9 cellular contexts compared by ENCODE assay signal in genomic region chr22:35883028-35883620, GRCh38.
A peak's percentile ranks its signal among the peaks of the same experiment; 100 is the strongest.
DNase-seq lines count a peak whose midpoint lies in the region; ATAC-seq, FAIRE-seq and TF ChIP-seq lines count a peak whose summit lies in the region.
"Had no signal": no experiment of that assay in that cellular context is flagged by ENCODE, and none has a peak within 500 bp of the region (broad histone marks: within the 10 kb centered on the region; RNA-seq: fewer than 3 reads in every experiment).

No MANE protein-coding gene starts in this region.

- no peak overlapping the region for H3K9ac ChIP-seq in HepG2 (ENCODE audit: insufficient read depth, low read depth, low read length)

- CTCF ChIA-PET in MCF 10A (lab: Yijun Ruan, JAX) (no interaction called here), HepG2 (lab: Yijun Ruan, JAX; ENCODE audit: low intra/inter-chr PET ratio, low total read pairs) (no interaction called here)

- DNase-seq in Right ventricle myocardium inferior (ENCODE audit: missing footprints) (no peak), cardiac septum (ENCODE audit: low spot score) (no peak), MCF 10A (ENCODE audit: unreplicated experiment) (peak; percentile 58), HepG2 (ENCODE audit: low spot score) (no peak), NCI-H2081 treated with DMSO at 0.1 percent for 48 hours (lab: John Stamatoyannopoulos, UW) (no peak), NCI-H446 treated with DMSO at 0.1 percent for 48 hours (lab: John Stamatoyannopoulos, UW) (no peak)
- DNase-seq in stimulated activated effector memory CD8-positive, alpha-beta T cell treated with anti-CD3 and anti-CD28 coated beads, Interleukin-12 subunit alpha, Interleukin-12 subunit beta, amount 100 ng/mL, for 72 hours (ENCODE audit: low spot score in 2 of 2), result no peak
- DNase-seq: activated CD4-positive, alpha-beta T cell treated with anti-CD3 and anti-CD28 coated beads, Interleukin-2, amount 50 U/mL, for 1 hour had no signal

- peaks cover 34% of the 10 kb centered on the region for H3K4me1 Mint-ChIP-seq in MCF 10A (ENCODE audit: insufficient read depth, unreplicated experiment)
- peaks cover 14% of the 10 kb centered on the region for H3K4me1 Mint-ChIP-seq in stimulated activated effector memory CD8-positive, alpha-beta T cell treated with anti-CD3 and anti-CD28 coated beads, Interleukin-12 subunit alpha, Interleukin-12 subunit beta, amount 100 ng/mL, for 72 hours

- TF ChIP-seq RAD21 in HepG2 (CRISPR knock-in tag; IDR thresholded peaks at IDR 0.05), result no peak

- H3K9me3 ChIP-seq in HepG2 (ENCODE audit: low read length), result no peaks in the 10 kb centered on the region

- no peaks in the 10 kb centered on the region for H3K36me3 Mint-ChIP-seq in MCF 10A (ENCODE audit: insufficient read depth, unreplicated experiment)
- H3K36me3 Mint-ChIP-seq in stimulated activated effector memory CD8-positive, alpha-beta T cell treated with anti-CD3 and anti-CD28 coated beads, Interleukin-12 subunit alpha, Interleukin-12 subunit beta, amount 100 ng/mL, for 72 hours, result no peaks in the 10 kb centered on the region

- no peak overlapping the region for H3K4me3 Mint-ChIP-seq in MCF 10A (ENCODE audit: unreplicated experiment)
- no peak overlapping the region for H3K4me3 Mint-ChIP-seq in stimulated activated effector memory CD8-positive, alpha-beta T cell treated with anti-CD3 and anti-CD28 coated beads, Interleukin-12 subunit alpha, Interleukin-12 subunit beta, amount 100 ng/mL, for 72 hours

- FAIRE-seq in HepG2 (lab: Jason Lieb, UNC), result no peak

- no peaks in the 10 kb centered on the region for H3K4me1 ChIP-seq in HepG2 (ENCODE audit: insufficient read depth, low read length)

- TF ChIP-seq POLR2A in HepG2 (IDR thresholded peaks at IDR 0.05; ENCODE audit: insufficient read depth in 1 of 2, low read depth in 2 of 2, low read length in 2 of 2), result no peak

- H3K4me2 ChIP-seq in HepG2 (ENCODE audit: low read depth, low read length), result no peak overlapping the region

- in situ Hi-C loops in HepG2 (cut with HindIII; ENCODE audit: extremely low pct_ligation_motif_present, low pct_unique_long_range_greater_than_20kb), result no loop called here

- H3K79me2 ChIP-seq in HepG2 (ENCODE audit: insufficient read depth, low read length), result peaks cover 2% of the 10 kb centered on the region

- 94% methylated on average over 5 of the region's 5 CpGs for WGBS in HepG2 (ENCODE audit: low lambda C conversion rate)

- peak overlapping the region; percentile 38 for H3K27ac Mint-ChIP-seq in MCF 10A (ENCODE audit: low read depth, unreplicated experiment)
- no peak overlapping the region for H3K27ac Mint-ChIP-seq in stimulated activated effector memory CD8-positive, alpha-beta T cell treated with anti-CD3 and anti-CD28 coated beads, Interleukin-12 subunit alpha, Interleukin-12 subunit beta, amount 100 ng/mL, for 72 hours

- no peak for TF ChIP-seq EP300 in HepG2 (IDR thresholded peaks at IDR 0.05; ENCODE audit: low read depth in 2 of 2, low read length in 2 of 2)
- no peak for TF ChIP-seq EP300 in HepG2 (CRISPR knock-in tag; IDR thresholded peaks at IDR 0.05; ENCODE audit: borderline replicate concordance)

- BruUV-seq in MCF 10A (replicated peaks; lab: Mats Ljungman, UMichigan) (no TSS peak), HepG2 (replicated peaks; lab: Mats Ljungman, UMichigan) (no TSS peak)

- TF ChIP-seq CTCF in MCF 10A (IDR thresholded peaks at IDR 0.05; ENCODE audit: unreplicated experiment) (no peak), HepG2 (CRISPR knock-in tag; IDR thresholded peaks at IDR 0.05) (no peak)

- intact Hi-C loops in Right ventricle myocardium inferior (cut with DNase I) (no loop called here), cardiac septum (cut with DNase I) (no loop called here), MCF 10A (cut with micrococcal nuclease) (loop anchor here (1.0 kb wide), 1 partner anchor 27 kb away; no protein-coding TSS in a partner anchor), HepG2 (cut with micrococcal nuclease; ENCODE audit: unreplicated experiment) (no loop called here)

- no peaks in the 10 kb centered on the region for H3K36me3 ChIP-seq in HepG2 (replicated peaks in 1 of 2; ENCODE audit: control insufficient read depth in 1 of 2, insufficient read depth in 2 of 2, low read length in 2 of 2)

- no peaks in the 10 kb centered on the region for H3K9me3 Mint-ChIP-seq in MCF 10A (ENCODE audit: unreplicated experiment)
- H3K9me3 Mint-ChIP-seq in stimulated activated effector memory CD8-positive, alpha-beta T cell treated with anti-CD3 and anti-CD28 coated beads, Interleukin-12 subunit alpha, Interleukin-12 subunit beta, amount 100 ng/mL, for 72 hours, result no peaks in the 10 kb centered on the region

- no peaks in the 10 kb centered on the region for H4K20me1 ChIP-seq in HepG2 (ENCODE audit: insufficient read depth, low read length)

- ATAC-seq in Right ventricle myocardium inferior (peak; percentile 58), HepG2 (no peak), GM21825 (IDR thresholded peaks at IDR 0.05; ENCODE audit: unreplicated experiment) (no peak)
- ATAC-seq in stimulated activated effector memory CD8-positive, alpha-beta T cell treated with anti-CD3 and anti-CD28 coated beads, Interleukin-12 subunit alpha, Interleukin-12 subunit beta, amount 100 ng/mL, for 72 hours, result no peak

- no peak overlapping the region for H3K27ac ChIP-seq in HepG2 (ENCODE audit: extremely low read length, insufficient read depth, low read length)

- no peaks in the 10 kb centered on the region for H3K27me3 ChIP-seq in HepG2 (ENCODE audit: control insufficient read depth in 1 of 2, insufficient read depth in 2 of 2, low read length in 2 of 2)

- no peak overlapping the region for H3K4me3 ChIP-seq in HepG2 (replicated peaks in 1 of 3; ENCODE audit: insufficient read depth in 1 of 3, low read depth in 2 of 3, low read length in 3 of 3)

- H2AFZ ChIP-seq in HepG2 (ENCODE audit: low read length), result no peak overlapping the region

- POLR2A ChIA-PET in MCF 10A (lab: Yijun Ruan, JAX) (interaction anchor here (0.7 to 1.4 kb wide), 4 partner anchors 9 to 43 kb away, joined by 3 to 7 read pairs (median 3); no protein-coding TSS in a partner anchor), HepG2 (lab: Yijun Ruan, JAX) (no interaction called here)

- no peaks in the 10 kb centered on the region for H3K27me3 Mint-ChIP-seq in MCF 10A (ENCODE audit: insufficient read depth, unreplicated experiment)

TF ChIP-seq in HepG2, 621 proteins besides CTCF, POLR2A, EP300 and RAD21:
- TF ChIP-seq FOSL2 (CRISPR knock-in tag; IDR thresholded peaks at IDR 0.05) (0 out of 2 replicates have a peak, but pooled peaks have one; percentile 19), ATF7 (IDR thresholded peaks at IDR 0.05) (no peak), ATF7 (CRISPR knock-in tag; IDR thresholded peaks at IDR 0.05) (no peak), SRSF1 (optimal IDR thresholded peaks at IDR 0.05; ENCODE audit: low read depth, low read length) (no peak)
